ENCODE assay signal across 10 cellular contexts in the genomic region with DNA sequence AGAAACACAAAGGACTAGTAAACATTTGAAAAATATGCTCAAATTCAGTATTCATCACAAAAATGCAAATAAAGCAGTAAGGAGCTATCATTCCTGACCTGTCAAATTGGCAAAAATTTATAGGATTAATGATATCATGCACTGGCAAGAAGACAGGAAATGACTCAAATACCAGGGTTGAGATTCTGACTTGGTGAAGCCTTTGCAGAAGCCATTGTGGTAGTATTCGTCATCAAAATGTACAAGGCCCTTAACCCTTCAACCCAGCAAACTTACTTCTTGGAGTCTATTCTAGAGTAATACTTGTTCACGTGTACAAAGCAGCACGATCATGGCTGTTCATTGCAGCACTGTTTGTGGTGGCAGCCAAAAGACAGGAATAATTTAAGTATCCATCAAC.
DNase-seq lines count a peak whose midpoint lies in the region; ATAC-seq and TF ChIP-seq lines count a peak whose summit lies in the region.
"Had no signal": no experiment of that assay in that cellular context is flagged by ENCODE, and none has a peak within 500 bp of the region (broad histone marks: within the 10 kb centered on the region; RNA-seq: fewer than 3 reads in every experiment).

No MANE protein-coding gene starts in this region.

- no peak overlapping the region for H2AFZ ChIP-seq in osteoblast (ENCODE audit: low read length)

- H4K20me1 ChIP-seq in osteoblast (ENCODE audit: insufficient read depth, low read length) = no peaks in the 10 kb centered on the region

- no peaks in the 10 kb centered on the region for H3K9me3 ChIP-seq in osteoblast (ENCODE audit: low read depth, low read length)

- POLR2A ChIA-PET in activated CD4-positive, alpha-beta memory T cell treated with anti-CD3 and anti-CD28 coated beads, Interleukin-2, amount 10 ng/mL, durations not matched to agents 7 days and 5 days (lab: Charles Lee) = no interaction called here

- no peaks in the 10 kb centered on the region for H3K79me2 ChIP-seq in osteoblast (ENCODE audit: insufficient read depth, low read length)

- no peak for ATAC-seq in natural killer cell
- ATAC-seq: stimulated activated naive CD8-positive, alpha-beta T cell treated with anti-CD3 and anti-CD28 coated beads, Interleukin-15, Interleukin-2, amounts not matched to agents 100 U/mL and 50 U/mL, for 24 hours had no signal

- intact Hi-C loops in natural killer cell (cut with micrococcal nuclease) = no loop called here

- peaks cover 20% of the 10 kb centered on the region for H3K4me1 ChIP-seq in osteoblast (ENCODE audit: insufficient read depth, low read length)

- CTCF ChIA-PET in activated CD4-positive, alpha-beta memory T cell treated with anti-CD3 and anti-CD28 coated beads, Interleukin-2, amount 10 ng/mL, durations not matched to agents 7 days and 5 days (lab: Charles Lee) = no interaction called here

- H3K27ac Mint-ChIP-seq in chondrocyte (ENCODE audit: unreplicated experiment) (peak overlapping the region; percentile 38), natural killer cell (no peak overlapping the region)
- H3K27ac Mint-ChIP-seq in activated CD4-positive, alpha-beta memory T cell treated with anti-CD3 and anti-CD28 coated beads, Interleukin-2, amount 10 ng/mL, durations not matched to agents 7 days and 5 days = no peak overlapping the region
- H3K27ac Mint-ChIP-seq: naive B cell had no signal

- H3K4me1 Mint-ChIP-seq in chondrocyte (ENCODE audit: low read depth) (peaks cover 32% of the 10 kb centered on the region), natural killer cell (peaks cover 11 to 20% of the 10 kb centered on the region in 2 donors)
- H3K4me1 Mint-ChIP-seq in activated CD4-positive, alpha-beta memory T cell treated with anti-CD3 and anti-CD28 coated beads, Interleukin-2, amount 10 ng/mL, durations not matched to agents 7 days and 5 days = peaks cover 11% of the 10 kb centered on the region
- H3K4me1 Mint-ChIP-seq: naive B cell had no signal

- no peak overlapping the region for H3K4me3 Mint-ChIP-seq in chondrocyte (ENCODE audit: unreplicated experiment)
- H3K4me3 Mint-ChIP-seq in natural killer cell = no peak overlapping the region
- no peak overlapping the region for H3K4me3 Mint-ChIP-seq in activated CD4-positive, alpha-beta memory T cell treated with anti-CD3 and anti-CD28 coated beads, Interleukin-2, amount 10 ng/mL, durations not matched to agents 7 days and 5 days
- H3K4me3 Mint-ChIP-seq: naive B cell had no signal

- H3K36me3 Mint-ChIP-seq in chondrocyte (ENCODE audit: low read depth) (no peaks in the 10 kb centered on the region), natural killer cell (no peaks in the 10 kb centered on the region)
- H3K36me3 Mint-ChIP-seq in activated CD4-positive, alpha-beta memory T cell treated with anti-CD3 and anti-CD28 coated beads, Interleukin-2, amount 10 ng/mL, durations not matched to agents 7 days and 5 days (ENCODE audit: low read depth) = peaks cover 3% of the 10 kb centered on the region

- H3K27me3 Mint-ChIP-seq in chondrocyte (ENCODE audit: low read depth) (no peaks in the 10 kb centered on the region), natural killer cell (ENCODE audit: low read depth in 2 of 2) (peaks cover 0 to 7% of the 10 kb centered on the region in 2 donors)
- no peaks in the 10 kb centered on the region for H3K27me3 Mint-ChIP-seq in activated CD4-positive, alpha-beta memory T cell treated with anti-CD3 and anti-CD28 coated beads, Interleukin-2, amount 10 ng/mL, durations not matched to agents 7 days and 5 days
- H3K27me3 Mint-ChIP-seq: naive B cell had no signal

- no peaks in the 10 kb centered on the region for H3K27me3 ChIP-seq in osteoblast (ENCODE audit: insufficient read depth, low read length)

- no peak overlapping the region for H3K4me3 ChIP-seq in osteoblast (ENCODE audit: insufficient read depth, low read length)

- no peaks in the 10 kb centered on the region for H3K36me3 ChIP-seq in osteoblast (ENCODE audit: insufficient read depth, low read length)

- TF ChIP-seq CTCF in chondrocyte (IDR thresholded peaks at IDR 0.05) (no peak), osteoblast (IDR thresholded peaks at IDR 0.05; ENCODE audit: extremely low read depth, low read depth, low read length) (no peak), natural killer cell (IDR thresholded peaks at IDR 0.05) (no peak)

- H3K4me2 ChIP-seq in osteoblast (ENCODE audit: insufficient read depth, low read length) = peak overlapping the region; percentile 47

- DNase-seq in GM04503 (ENCODE audit: low read depth) = peak; percentile 43
- DNase-seq in NCI-H69 (lab: John Stamatoyannopoulos, UW) = peak; percentile 12
- no peak for DNase-seq in chondrocyte (ENCODE audit: low spot score)
- no peak for DNase-seq in osteoblast (ENCODE audit: insufficient read length, low spot score, missing footprints)
- no peak for DNase-seq in natural killer cell
- DNase-seq in UCSD-AML1 (lab: John Stamatoyannopoulos, UW; ENCODE audit: unreplicated experiment) = no peak
- DNase-seq in activated CD4-positive, alpha-beta memory T cell treated with anti-CD3 and anti-CD28 coated beads, Interleukin-2, amount 10 ng/mL, durations not matched to agents 7 days and 5 days = no peak
- DNase-seq in activated naive CD4-positive, alpha-beta T cell (lab: John Stamatoyannopoulos, UW) = no peak
- DNase-seq: naive B cell; stimulated activated naive CD8-positive, alpha-beta T cell treated with anti-CD3 and anti-CD28 coated beads, Interleukin-15, Interleukin-2, amounts not matched to agents 100 U/mL and 50 U/mL, for 24 hours had no signal

- H3K9me3 Mint-ChIP-seq in chondrocyte (ENCODE audit: low read depth) = no peaks in the 10 kb centered on the region
- H3K9me3 Mint-ChIP-seq in natural killer cell = no peaks in the 10 kb centered on the region
- no peaks in the 10 kb centered on the region for H3K9me3 Mint-ChIP-seq in activated CD4-positive, alpha-beta memory T cell treated with anti-CD3 and anti-CD28 coated beads, Interleukin-2, amount 10 ng/mL, durations not matched to agents 7 days and 5 days
- H3K9me3 Mint-ChIP-seq: naive B cell had no signal

- peak overlapping the region; percentile 65 for H3K27ac ChIP-seq in osteoblast (ENCODE audit: low read depth, low read length)

Comparison
In these comparisons a context has a peak if more than half of its experiments do, and no peak if none do; other contexts are left out.
1. DNase-seq: peak in GM04503 (single experiment) and NCI-H69 (single experiment); none in chondrocyte (single experiment), osteoblast (single experiment), natural killer cell (single experiment), UCSD-AML1 (single experiment), activated CD4-positive, alpha-beta memory T cell treated with anti-CD3 and anti-CD28 coated beads, Interleukin-2, amount 10 ng/mL, durations not matched to agents 7 days and 5 days (single experiment) and activated naive CD4-positive, alpha-beta T cell (0 of 4).